4 cellular contexts compared by ENCODE assay signal in the genomic region with DNA sequence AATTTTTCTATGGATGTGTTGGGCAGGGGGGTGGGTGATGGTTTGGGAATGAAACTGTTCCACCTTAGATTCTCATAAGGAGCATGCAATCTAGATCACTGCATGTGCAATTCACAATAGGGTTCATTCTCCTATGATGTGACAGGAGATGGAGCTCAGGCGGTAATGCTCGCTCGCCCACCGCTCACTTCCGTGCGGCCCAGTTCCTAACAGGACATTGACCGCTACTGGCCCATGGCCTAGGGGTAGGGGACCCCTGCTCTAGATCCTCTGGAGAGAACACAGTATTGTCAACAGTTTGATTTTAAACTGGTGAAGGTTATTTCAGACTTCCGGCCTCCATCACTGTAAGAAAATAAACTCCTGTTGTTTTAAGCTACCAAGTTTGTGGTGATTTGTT. TPM values are rescaled to one million over a fixed set of nuclear protein-coding genes. Genes with fewer than 3 reads are reported as not detected.
"Had no signal": no experiment of that assay in that cellular context is flagged by ENCODE, and none has a peak within 500 bp of the region (broad histone marks: within the 10 kb centered on the region; RNA-seq: fewer than 3 reads in every experiment).

No MANE protein-coding gene starts in this region.

- ATAC-seq: GM12878 had no signal

- DNase-seq: GDM1, GF-D8 had no signal

- H3K4me3 ChIP-seq: GM12878 had no signal

RNA-seq across cellular contexts. Expression of a gene that starts 55.0 kb away (rescaled TPM):
- total RNA-seq: G401 had no signal
